8 cellular contexts compared by ENCODE assay signal in the genomic region with DNA sequence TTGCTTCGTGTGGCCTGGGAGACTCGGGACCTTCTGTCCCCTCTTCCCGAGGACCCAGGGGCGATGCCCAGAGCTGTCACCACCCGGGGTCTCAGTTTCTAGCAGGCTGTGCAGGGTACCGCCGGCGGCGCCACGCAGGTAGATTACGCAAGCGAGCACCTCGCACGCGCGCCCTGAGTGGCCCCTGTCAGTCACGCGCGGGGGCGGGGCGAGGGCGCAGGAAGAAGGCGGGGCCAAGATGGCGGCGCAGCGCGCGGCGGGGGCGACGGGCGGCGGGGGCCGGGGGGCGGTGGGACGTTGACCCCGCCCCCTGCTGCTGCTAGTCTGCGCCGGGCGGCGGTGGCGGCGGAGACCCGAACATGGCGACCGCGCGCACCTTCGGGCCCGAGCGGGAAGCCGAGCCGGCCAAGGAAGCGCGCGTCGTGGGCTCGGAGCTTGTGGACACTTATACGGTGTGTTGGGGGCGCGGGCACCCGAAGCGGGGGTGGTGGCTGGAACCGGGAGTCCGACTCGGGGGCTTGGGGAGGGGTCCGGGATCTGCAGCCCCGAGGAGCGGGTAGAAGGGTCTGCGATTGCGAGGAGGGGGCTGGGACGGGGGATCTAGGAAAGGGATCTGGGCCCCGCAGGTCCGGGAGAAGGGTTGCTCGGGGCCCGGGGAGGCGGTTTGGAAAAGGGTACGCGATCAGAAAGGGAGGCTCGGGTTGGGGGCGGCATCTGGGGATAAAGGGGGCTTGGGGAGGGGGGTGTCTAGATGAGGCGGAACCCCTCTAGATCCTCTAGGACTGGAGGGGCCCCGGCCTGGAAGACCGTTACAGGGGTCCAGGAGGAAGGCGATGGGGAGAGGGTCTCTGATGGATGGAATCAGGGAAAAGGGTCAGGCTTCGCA. TPM values are rescaled to one million over a fixed set of nuclear protein-coding genes. Genes with fewer than 3 reads are reported as not detected.
DNase-seq lines count a peak whose midpoint lies in the region; ATAC-seq and TF ChIP-seq lines count a peak whose summit lies in the region.

TSS of gene NISCH (plus strand) at position 322 of the 886 bp plus-strand sequence. CDS start at position 360, 38 bp downstream.

- intact Hi-C loops in CD4-positive, alpha-beta memory T cell (cut with micrococcal nuclease) = loop anchor here (1.0 to 10.0 kb wide), 3 partner anchors 77 to 229 kb away; partner anchors contain the start of genes GNL3, PBRM1 and UQCC5

- peak within 1 kb of the TSS; percentile 100 for H3K9ac ChIP-seq in OCI-LY3 (ENCODE audit: low read length)
- peak within 1 kb of the TSS; percentile 83 for H3K9ac ChIP-seq in mucosa of stomach (ENCODE audit: low read length)

- H4K20me1 ChIP-seq in OCI-LY3 (ENCODE audit: insufficient read depth, low read length) = no peaks in the 10 kb centered on the region

- H3K36me3 ChIP-seq in CD4-positive, alpha-beta memory T cell (ENCODE audit: insufficient read depth, low read length) = peaks cover 19% of the 10 kb centered on the region
- H3K36me3 ChIP-seq in OCI-LY3 (replicated peaks; ENCODE audit: low read depth, low read length) (peaks cover 16% of the 10 kb centered on the region), mucosa of stomach (ENCODE audit: control insufficient read depth, insufficient read depth, low read length) (no peaks in the 10 kb centered on the region)

- CTCF ChIA-PET in CD4-positive, alpha-beta memory T cell (lab: Charles Lee; ENCODE audit: partially characterized antibody) = interaction anchor here (1.0 to 3.2 kb wide), 3 partner anchors 10 to 43 kb away, joined by 3 to 14 read pairs (median 4); partner anchors contain the start of gene SEMA3G

- H3K79me2 ChIP-seq in OCI-LY3 (ENCODE audit: low read length) = peaks cover 24% of the 10 kb centered on the region

- peak within 1 kb of the TSS; percentile 93 for H3K27ac ChIP-seq in CD4-positive, alpha-beta memory T cell (ENCODE audit: low read depth, low read length)
- peak within 1 kb of the TSS; percentile 51 for H3K27ac ChIP-seq in OCI-LY3 (ENCODE audit: low read length)

- peaks cover 25 to 60% (median 35%) of the 10 kb centered on the region in 4 donors for H3K4me1 Mint-ChIP-seq in CD4-positive, alpha-beta memory T cell

- no peaks in the 10 kb centered on the region for H3K9me3 ChIP-seq in CD4-positive, alpha-beta memory T cell (ENCODE audit: control insufficient read depth in 1 of 2, low read length in 2 of 2)
- H3K9me3 ChIP-seq in OCI-LY3 (ENCODE audit: insufficient read depth, low read length) (no peaks in the 10 kb centered on the region), mucosa of stomach (ENCODE audit: control insufficient read depth, low read length) (no peaks in the 10 kb centered on the region)

- TF ChIP-seq CTCF in OCI-LY3 (IDR thresholded peaks at IDR 0.05; ENCODE audit: low read depth, low read length) (no peak), epithelial cell of proximal tubule (conservative IDR thresholded peaks at IDR 0.05; ENCODE audit: low read depth, low read length) (no peak)

- H3K4me1 ChIP-seq in CD4-positive, alpha-beta memory T cell (ENCODE audit: insufficient read depth, low read length) = peaks cover 36% of the 10 kb centered on the region
- H3K4me1 ChIP-seq in OCI-LY3 (ENCODE audit: low read length) (peaks cover 18% of the 10 kb centered on the region), mucosa of stomach (ENCODE audit: control insufficient read depth, insufficient read depth, low read length) (peaks cover 36% of the 10 kb centered on the region)

- H3K36me3 Mint-ChIP-seq in CD4-positive, alpha-beta memory T cell = peaks cover 10 to 43% of the 10 kb centered on the region in 2 donors

- peak within 1 kb of the TSS; percentile 98 for H3K4me2 ChIP-seq in OCI-LY3 (ENCODE audit: low read length)

- DNase-seq in CD4-positive, alpha-beta memory T cell = peak; percentile 93 to 98 (median 96)
- peak; percentile 99 for DNase-seq in activated T-cell treated with anti-CD3 and anti-CD28 coated beads for 4 hours
- no peak for DNase-seq in epithelial cell of proximal tubule (ENCODE audit: low read depth)
- peak; percentile 95 to 96 for DNase-seq in stimulated activated CD8-positive, alpha-beta memory T cell treated with anti-CD3 and anti-CD28 coated beads, Interleukin-7, amount 100 ng/mL, for 1 hour (ENCODE audit: low read depth in 2 of 2)

- no peaks in the 10 kb centered on the region for H3K9me3 Mint-ChIP-seq in CD4-positive, alpha-beta memory T cell

- POLR2A ChIA-PET in CD4-positive, alpha-beta memory T cell (lab: Charles Lee; ENCODE audit: partially characterized antibody) = interaction anchor here (0.6 to 3.5 kb wide), 4 partner anchors 10 to 81 kb away, joined by 3 to 13 read pairs (median 4); partner anchors contain the start of genes SEMA3G and UQCC5

- peak; percentile 82 for ATAC-seq in GM19372 (IDR thresholded peaks at IDR 0.05; ENCODE audit: low read depth, unreplicated experiment)
- peak; percentile 78 for ATAC-seq in HG03571 (IDR thresholded peaks at IDR 0.05; ENCODE audit: unreplicated experiment)

- H3K27me3 ChIP-seq in CD4-positive, alpha-beta memory T cell (ENCODE audit: insufficient read depth, low read length) = no peaks in the 10 kb centered on the region
- H3K27me3 ChIP-seq in OCI-LY3 (ENCODE audit: low read depth, low read length) = no peaks in the 10 kb centered on the region
- H3K27me3 ChIP-seq in mucosa of stomach (ENCODE audit: control insufficient read depth, insufficient read depth, low read length) = no peaks in the 10 kb centered on the region

- peak within 1 kb of the TSS; percentile 97 to 99 (median 99) for H3K27ac Mint-ChIP-seq in CD4-positive, alpha-beta memory T cell

- H3K4me3 Mint-ChIP-seq in CD4-positive, alpha-beta memory T cell = peak within 1 kb of the TSS; percentile 91 to 97 (median 94)

- H2AFZ ChIP-seq in OCI-LY3 (ENCODE audit: low read depth, low read length) = peak within 1 kb of the TSS; percentile 97

- peak within 1 kb of the TSS; percentile 91 to 97 for H3K4me3 ChIP-seq in CD4-positive, alpha-beta memory T cell (ENCODE audit: low read length in 2 of 2)
- H3K4me3 ChIP-seq in OCI-LY3 (ENCODE audit: low read length) (peak within 1 kb of the TSS; percentile 93), epithelial cell of proximal tubule (ENCODE audit: low read depth, low read length) (peak within 1 kb of the TSS; percentile 78), mucosa of stomach (ENCODE audit: low read length) (peak within 1 kb of the TSS; percentile 56)

- H3K27me3 Mint-ChIP-seq in CD4-positive, alpha-beta memory T cell = no peaks in the 10 kb centered on the region

RNA-seq across cellular contexts. Expression of gene NISCH, which starts in this region (rescaled TPM):
- 100 to 1,000 TPM; 189 to 205 TPM for total RNA-seq in CD4-positive, alpha-beta memory T cell
- 10 to 100 TPM; 10.2 to 25.8 TPM for polyA plus RNA-seq in CD4-positive, alpha-beta memory T cell
- 27.8 and 40.8 TPM in 2 replicates for total RNA-seq in epithelial cell of proximal tubule
